ENCODE assay signal across 14 cellular contexts in the genomic region with DNA sequence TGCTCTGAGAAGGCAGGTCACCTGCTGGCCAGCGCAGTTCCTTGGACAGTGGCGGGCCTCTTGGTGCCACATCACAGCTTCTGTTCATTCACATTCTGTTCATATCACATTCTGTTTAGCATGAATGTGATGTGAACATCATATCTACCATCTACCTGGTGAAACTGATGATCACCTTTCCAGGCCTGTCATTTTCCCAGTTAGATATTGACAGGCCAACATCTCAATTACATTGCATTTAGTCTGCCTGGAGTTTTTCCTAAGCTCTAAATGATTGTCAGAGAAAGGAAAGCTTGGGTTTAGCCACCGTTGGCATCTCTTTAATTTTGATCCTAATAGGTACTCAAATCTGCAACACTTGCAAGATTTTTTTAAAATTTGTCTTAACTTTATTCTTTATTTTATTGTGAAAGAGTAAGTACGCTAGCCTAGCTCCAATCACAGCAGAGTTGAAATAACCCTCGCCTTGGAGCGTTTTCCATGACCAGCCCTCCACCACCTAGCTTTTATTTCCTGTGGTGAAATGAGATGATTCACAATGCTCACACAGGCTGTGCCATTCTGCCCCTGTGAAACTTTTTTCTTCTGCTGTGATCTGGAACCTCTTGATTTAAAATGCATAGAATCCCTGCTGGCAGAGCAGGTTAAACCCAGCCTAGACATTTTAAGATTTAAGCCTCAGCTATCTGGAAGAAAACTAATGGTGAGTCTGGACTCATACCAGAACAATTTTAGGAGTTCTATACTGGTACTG.
DNase-seq lines count a peak whose midpoint lies in the region; ATAC-seq, FAIRE-seq and TF ChIP-seq lines count a peak whose summit lies in the region.
"Had no signal": no experiment of that assay in that cellular context is flagged by ENCODE, and none has a peak within 500 bp of the region (broad histone marks: within the 10 kb centered on the region; RNA-seq: fewer than 3 reads in every experiment).

No MANE protein-coding gene starts in this region.

- intact Hi-C loops in dorsolateral prefrontal cortex (cut with DNase I): no loop called here
- intact Hi-C loops in left colon (cut with DNase I, micrococcal nuclease): no loop called here

- no peaks in the 10 kb centered on the region for H3K27me3 ChIP-seq in AG04450 (ENCODE audit: control insufficient read depth, insufficient read depth, low read length)
- no peaks in the 10 kb centered on the region for H3K27me3 ChIP-seq in GM23248 (replicated peaks; ENCODE audit: insufficient read depth)
- H3K27me3 ChIP-seq in bronchial epithelial cell (ENCODE audit: control insufficient read depth, insufficient read depth, low read length): no peaks in the 10 kb centered on the region
- no peaks in the 10 kb centered on the region for H3K27me3 ChIP-seq in dorsolateral prefrontal cortex
- H3K27me3 ChIP-seq: BLaER1 had no signal

- DNase-seq in AG04450 (ENCODE audit: low read depth, low spot score) (no peak), GM23248 (peak; percentile 88), bronchial epithelial cell (ENCODE audit: low read depth) (peak; percentile 60), lung microvascular endothelial cell (ENCODE audit: low read depth in 2 of 2) (peak; percentile 54 to 75), dorsolateral prefrontal cortex (no peak), left colon (no peak)
- no peak for DNase-seq in activated CD4-positive, alpha-beta memory T cell treated with anti-CD3 and anti-CD28 coated beads, Interleukin-2, amount 10 ng/mL, durations not matched to agents 7 days and 5 days
- DNase-seq: DMS79 had no signal

- TF ChIP-seq CTCF in AG04450 (IDR thresholded peaks at IDR 0.05; ENCODE audit: low read depth, low read length) (no peak), bronchial epithelial cell (IDR thresholded peaks at IDR 0.05; ENCODE audit: insufficient read depth, low read length, severe bottlenecking) (no peak), dorsolateral prefrontal cortex (IDR thresholded peaks at IDR 0.05 in 54 of 56, conservative IDR thresholded peaks at IDR 0.05 in 2 of 56; ENCODE audit: low read depth in 1 of 56, partially characterized antibody in 56 of 56) (no peak)

- no peaks in the 10 kb centered on the region for H3K79me2 ChIP-seq in GM23248 (ENCODE audit: insufficient read depth)

- CTCF ChIA-PET in AG04450 (lab: Charles Lee): interaction anchor here (0.5 to 3.5 kb wide), 4 partner anchors 9 to 1892 kb away, joined by 3 to 9 read pairs (median 6); no protein-coding TSS in a partner anchor
- CTCF ChIA-PET in activated CD4-positive, alpha-beta memory T cell treated with anti-CD3 and anti-CD28 coated beads, Interleukin-2, amount 10 ng/mL, durations not matched to agents 7 days and 5 days (lab: Charles Lee): interaction anchor here (0.6 to 0.8 kb wide), 2 partner anchors 42 to 85 kb away, joined by 3 read pairs; no protein-coding TSS in a partner anchor

- H3K36me3 ChIP-seq in GM23248 (ENCODE audit: low read depth): no peaks in the 10 kb centered on the region
- H3K36me3 ChIP-seq in bronchial epithelial cell (ENCODE audit: control insufficient read depth, insufficient read depth, low read length): no peaks in the 10 kb centered on the region
- H3K36me3 ChIP-seq: BLaER1 had no signal

- H3K4me3 ChIP-seq in AG04450 (ENCODE audit: low read depth, low read length): no peak overlapping the region
- no peak overlapping the region for H3K4me3 ChIP-seq in GM23248
- no peak overlapping the region for H3K4me3 ChIP-seq in bronchial epithelial cell (ENCODE audit: low read depth, low read length)
- no peak overlapping the region for H3K4me3 ChIP-seq in dorsolateral prefrontal cortex
- H3K4me3 ChIP-seq: BLaER1 had no signal

- peaks cover 30% of the 10 kb centered on the region for H3K4me1 Mint-ChIP-seq in activated CD4-positive, alpha-beta memory T cell treated with anti-CD3 and anti-CD28 coated beads, Interleukin-2, amount 10 ng/mL, durations not matched to agents 7 days and 5 days
- H3K4me1 Mint-ChIP-seq: WTC11 had no signal

- H2AFZ ChIP-seq in GM23248: no peak overlapping the region

- H3K27ac ChIP-seq in AG04450 (ENCODE audit: low read depth, low read length): peak overlapping the region; percentile 80
- H3K27ac ChIP-seq in GM23248: peak overlapping the region; percentile 85
- H3K27ac ChIP-seq in dorsolateral prefrontal cortex: peak overlapping the region in 11 of 59 donors; percentile 0 to 59 (median 23)
- H3K27ac ChIP-seq: BLaER1 had no signal

- H3F3A ChIP-seq in GM23248 (ENCODE audit: insufficient read depth): peaks cover 34% of the 10 kb centered on the region

- H3K9me2 ChIP-seq in GM23248 (ENCODE audit: insufficient read depth): no peaks in the 10 kb centered on the region

- no peaks in the 10 kb centered on the region for H3K27me3 Mint-ChIP-seq in activated CD4-positive, alpha-beta memory T cell treated with anti-CD3 and anti-CD28 coated beads, Interleukin-2, amount 10 ng/mL, durations not matched to agents 7 days and 5 days
- H3K27me3 Mint-ChIP-seq: activated naive CD8-positive, alpha-beta T cell had no signal

- peaks cover 8% of the 10 kb centered on the region for H3K9me3 Mint-ChIP-seq in activated CD4-positive, alpha-beta memory T cell treated with anti-CD3 and anti-CD28 coated beads, Interleukin-2, amount 10 ng/mL, durations not matched to agents 7 days and 5 days

- H3K4me3 Mint-ChIP-seq in activated CD4-positive, alpha-beta memory T cell treated with anti-CD3 and anti-CD28 coated beads, Interleukin-2, amount 10 ng/mL, durations not matched to agents 7 days and 5 days: no peak overlapping the region
- H3K4me3 Mint-ChIP-seq: activated naive CD8-positive, alpha-beta T cell; WTC11 had no signal

- WGBS in GM23248 (ENCODE audit: low coverage in 1 of 2, low lambda C conversion rate in 2 of 2, missing lambda C conversion rate in 2 of 2), 2 experiments: 65 to 67% methylated on average over 6 of the region's 6 CpGs

- H3K36me3 Mint-ChIP-seq in activated CD4-positive, alpha-beta memory T cell treated with anti-CD3 and anti-CD28 coated beads, Interleukin-2, amount 10 ng/mL, durations not matched to agents 7 days and 5 days (ENCODE audit: low read depth): peaks cover 13% of the 10 kb centered on the region
- H3K36me3 Mint-ChIP-seq: WTC11 had no signal

- H3K9me3 ChIP-seq in AG04450 (ENCODE audit: control insufficient read depth, insufficient read depth, low read length) (no peaks in the 10 kb centered on the region), GM23248 (ENCODE audit: low read depth) (no peaks in the 10 kb centered on the region)
- H3K9me3 ChIP-seq: BLaER1 had no signal

- in situ Hi-C loops in GM23248 (cut with MboI): no loop called here

- no peak for FAIRE-seq in bronchial epithelial cell (lab: Jason Lieb, UNC)
- FAIRE-seq: GM12891, islet of Langerhans had no signal

- peak overlapping the region; percentile 52 for H3K4me2 ChIP-seq in GM23248 (ENCODE audit: unreplicated experiment)
- H3K4me2 ChIP-seq: BLaER1 had no signal

- ATAC-seq in HG03565 (IDR thresholded peaks at IDR 0.05; ENCODE audit: unreplicated experiment) (no peak), left colon (no peak)
- ATAC-seq: WTC11 had no signal

- no peaks in the 10 kb centered on the region for H4K20me1 ChIP-seq in GM23248 (ENCODE audit: insufficient read depth)
- H4K20me1 ChIP-seq: BLaER1 had no signal

- POLR2A ChIA-PET in AG04450 (lab: Yijun Ruan, JAX): interaction anchor here (1.0 to 3.6 kb wide), 6 partner anchors 17 to 243 kb away, joined by 3 to 27 read pairs (median 7); a partner anchor contains a TSS
- POLR2A ChIA-PET in activated CD4-positive, alpha-beta memory T cell treated with anti-CD3 and anti-CD28 coated beads, Interleukin-2, amount 10 ng/mL, durations not matched to agents 7 days and 5 days (lab: Charles Lee): interaction anchor here (0.8 kb wide), 1 partner anchor 33 kb away, joined by 3 read pairs; no protein-coding TSS in a partner anchor

- no peak overlapping the region for H3K27ac Mint-ChIP-seq in activated CD4-positive, alpha-beta memory T cell treated with anti-CD3 and anti-CD28 coated beads, Interleukin-2, amount 10 ng/mL, durations not matched to agents 7 days and 5 days
- H3K27ac Mint-ChIP-seq: activated naive CD8-positive, alpha-beta T cell; WTC11 had no signal

- H3K9ac ChIP-seq in GM23248: peak overlapping the region; percentile 44
- H3K9ac ChIP-seq: BLaER1 had no signal

- H3K4me1 ChIP-seq in GM23248 (ENCODE audit: insufficient read depth): peaks cover 52% of the 10 kb centered on the region

Comparison
In these comparisons a context has a peak if more than half of its experiments do, and no peak if none do; other contexts are left out.
1. DNase-seq: peak in GM23248 (single experiment), bronchial epithelial cell (single experiment) and lung microvascular endothelial cell (2 of 2); none in AG04450 (single experiment), dorsolateral prefrontal cortex (0 of 10), left colon (0 of 2) and activated CD4-positive, alpha-beta memory T cell treated with anti-CD3 and anti-CD28 coated beads, Interleukin-2, amount 10 ng/mL, durations not matched to agents 7 days and 5 days (single experiment).